In genomic region chr14:97657609-97658008, GRCh38 we compare ENCODE assay signal across 25 cellular contexts.
"Had no signal": no experiment of that assay in that cellular context is flagged by ENCODE, and none has a peak within 500 bp of the region (broad histone marks: within the 10 kb centered on the region; RNA-seq: fewer than 3 reads in every experiment).

No MANE protein-coding gene starts in this region.

- ATAC-seq: activated naive CD4-positive, alpha-beta T cell treated with anti-CD3 and anti-CD28 coated beads, Interleukin-2, amount 50 U/mL, for 72 hours; activated T-cell treated with anti-CD3 and anti-CD28 coated beads, Interleukin-2, amount 50 U/mL, for 72 hours; WTC11 had no signal

- H3K27me3 Mint-ChIP-seq: activated CD4-positive, alpha-beta memory T cell treated with anti-CD3 and anti-CD28 coated beads, Interleukin-2, amount 10 ng/mL, durations not matched to agents 7 days and 5 days; activated CD4-positive, alpha-beta T cell treated with anti-CD3 and anti-CD28 coated beads, Interleukin-2, amount 10 ng/mL, durations not matched to agents 7 days and 5 days; activated naive CD4-positive, alpha-beta T cell treated with anti-CD3 and anti-CD28 coated beads, Interleukin-2, amount 10 ng/mL, durations not matched to agents 7 days and 5 days; activated naive CD8-positive, alpha-beta T cell treated with anti-CD3 and anti-CD28 coated beads, Interleukin-2, amount 10 ng/mL, durations not matched to agents 7 days and 5 days; activated T-cell treated with anti-CD3 and anti-CD28 coated beads, Interleukin-2, amount 50 U/mL, for 24 hours had no signal

- DNase-seq: activated CD4-positive, alpha-beta memory T cell treated with anti-CD3 and anti-CD28 coated beads, Interleukin-2, amount 10 ng/mL, durations not matched to agents 7 days and 5 days; activated CD4-positive, alpha-beta T cell treated with anti-CD3 and anti-CD28 coated beads for 1 hour; activated CD4-positive, alpha-beta T cell treated with anti-CD3 and anti-CD28 coated beads for 4 hours; activated CD4-positive, alpha-beta T cell treated with anti-CD3 and anti-CD28 coated beads, Interleukin-2, amount 10 ng/mL, durations not matched to agents 7 days and 5 days; activated CD4-positive, alpha-beta T cell treated with anti-CD3 and anti-CD28 coated beads, Interleukin-2, amount 50 U/mL, for 4 hours; activated CD8-positive, alpha-beta memory T cell treated with anti-CD3 and anti-CD28 coated beads, Interleukin-2, amount 50 U/mL, for 48 hours; activated gamma-delta T cell; activated naive CD4-positive, alpha-beta T cell; activated naive CD4-positive, alpha-beta T cell treated with anti-CD3 and anti-CD28 coated beads, Interleukin-2, amount 10 ng/mL, durations not matched to agents 7 days and 5 days; activated naive CD8-positive, alpha-beta T cell treated with anti-CD3 and anti-CD28 coated beads, Interleukin-2, amount 10 ng/mL, durations not matched to agents 7 days and 5 days; activated T-cell treated with anti-CD3 and anti-CD28 coated beads for 4 hours; activated T-cell treated with anti-CD3 and anti-CD28 coated beads, Interleukin-2, amount 50 U/mL, for 24 hours; activated T-cell treated with anti-CD3 and anti-CD28 coated beads, Interleukin-2, amount 50 U/mL, for 72 hours; brain microvascular endothelial cell; caudate nucleus; colonic mucosa; effector CD8-positive, alpha-beta T cell; esophagus squamous epithelium; foreskin fibroblast; T-helper 2 cell had no signal

- H3K4me1 Mint-ChIP-seq: activated CD4-positive, alpha-beta memory T cell treated with anti-CD3 and anti-CD28 coated beads, Interleukin-2, amount 10 ng/mL, durations not matched to agents 7 days and 5 days had no signal

- H3K4me1 ChIP-seq: ascending aorta, colonic mucosa, esophagus squamous epithelium had no signal

- H3K4me3 ChIP-seq: ascending aorta, colonic mucosa, esophagus squamous epithelium had no signal

- H3K27me3 ChIP-seq: ascending aorta, brain microvascular endothelial cell, colonic mucosa, esophagus squamous epithelium had no signal

- H3K27ac Mint-ChIP-seq: activated CD4-positive, alpha-beta memory T cell treated with anti-CD3 and anti-CD28 coated beads, Interleukin-2, amount 10 ng/mL, durations not matched to agents 7 days and 5 days; activated CD4-positive, alpha-beta T cell treated with anti-CD3 and anti-CD28 coated beads, Interleukin-2, amount 10 ng/mL, durations not matched to agents 7 days and 5 days; activated naive CD4-positive, alpha-beta T cell treated with anti-CD3 and anti-CD28 coated beads, Interleukin-2, amount 10 ng/mL, durations not matched to agents 7 days and 5 days; activated naive CD8-positive, alpha-beta T cell treated with anti-CD3 and anti-CD28 coated beads, Interleukin-2, amount 10 ng/mL, durations not matched to agents 7 days and 5 days; activated T-cell treated with anti-CD3 and anti-CD28 coated beads, Interleukin-2, amount 50 U/mL, for 24 hours; activated T-cell treated with anti-CD3 and anti-CD28 coated beads, Interleukin-2, amount 50 U/mL, for 72 hours; WTC11 had no signal

- H3K27ac ChIP-seq: ascending aorta, brain microvascular endothelial cell, colonic mucosa, epithelial cell of prostate, esophagus squamous epithelium, VCaP had no signal

- H3K36me3 Mint-ChIP-seq: activated naive CD4-positive, alpha-beta T cell treated with anti-CD3 and anti-CD28 coated beads, Interleukin-2, amount 10 ng/mL, durations not matched to agents 7 days and 5 days; activated naive CD4-positive, alpha-beta T cell treated with anti-CD3 and anti-CD28 coated beads, Interleukin-2, amount 50 U/mL, for 72 hours; activated naive CD8-positive, alpha-beta T cell treated with anti-CD3 and anti-CD28 coated beads, Interleukin-2, amount 10 ng/mL, durations not matched to agents 7 days and 5 days; WTC11 had no signal

- H3K4me3 Mint-ChIP-seq: activated CD4-positive, alpha-beta memory T cell treated with anti-CD3 and anti-CD28 coated beads, Interleukin-2, amount 10 ng/mL, durations not matched to agents 7 days and 5 days; activated CD4-positive, alpha-beta T cell treated with anti-CD3 and anti-CD28 coated beads, Interleukin-2, amount 10 ng/mL, durations not matched to agents 7 days and 5 days; activated naive CD4-positive, alpha-beta T cell treated with anti-CD3 and anti-CD28 coated beads, Interleukin-2, amount 10 ng/mL, durations not matched to agents 7 days and 5 days; activated naive CD8-positive, alpha-beta T cell treated with anti-CD3 and anti-CD28 coated beads, Interleukin-2, amount 10 ng/mL, durations not matched to agents 7 days and 5 days; activated T-cell treated with anti-CD3 and anti-CD28 coated beads, Interleukin-2, amount 50 U/mL, for 24 hours; activated T-cell treated with anti-CD3 and anti-CD28 coated beads, Interleukin-2, amount 50 U/mL, for 72 hours; WTC11 had no signal

- H3K36me3 ChIP-seq: ascending aorta, brain microvascular endothelial cell, colonic mucosa, esophagus squamous epithelium had no signal

- H3K9me3 Mint-ChIP-seq: activated naive CD4-positive, alpha-beta T cell treated with anti-CD3 and anti-CD28 coated beads, Interleukin-2, amount 10 ng/mL, durations not matched to agents 7 days and 5 days; activated naive CD4-positive, alpha-beta T cell treated with anti-CD3 and anti-CD28 coated beads, Interleukin-2, amount 50 U/mL, for 72 hours; activated T-cell treated with anti-CD3 and anti-CD28 coated beads, Interleukin-2, amount 50 U/mL, for 24 hours; activated T-cell treated with anti-CD3 and anti-CD28 coated beads, Interleukin-2, amount 50 U/mL, for 72 hours had no signal

- H3K9me3 ChIP-seq: ascending aorta, colonic mucosa, esophagus squamous epithelium had no signal
